ENCODE assay signal across 1 cellular context in genomic region chr2:160493227-160494028, GRCh38.
TF ChIP-seq lines count a peak whose summit lies in the region.

RBMS1 (minus strand) TSS chr2:160493807; CDS start chr2:160493363, 444 bp downstream.

TF ChIP-seq in HepG2, 621 proteins besides CTCF, POLR2A, EP300 and RAD21 (continued from another document and continues in another):
- TF ChIP-seq PATZ1 (CRISPR knock-in tag; IDR thresholded peaks at IDR 0.05) = peak; percentile 77; the same call in 1 of the 2 replicates
- TF ChIP-seq MED8 (CRISPR knock-in tag; IDR thresholded peaks at IDR 0.05; ENCODE audit: insufficient replicate concordance) = no peak
- TF ChIP-seq MTF2 (CRISPR knock-in tag; IDR thresholded peaks at IDR 0.05; ENCODE audit: borderline replicate concordance) = peak; percentile 24; the same call in 1 of the 2 replicates
- TF ChIP-seq ZNF782 (CRISPR knock-in tag; IDR thresholded peaks at IDR 0.05; ENCODE audit: borderline replicate concordance) = peak; percentile 73
- TF ChIP-seq ZNF282 (IDR thresholded peaks at IDR 0.05; ENCODE audit: partially characterized antibody) = no peak
- peak; percentile 80 for TF ChIP-seq CCDC6 (CRISPR knock-in tag; IDR thresholded peaks at IDR 0.05)
- 0 out of 2 replicates have a peak, but pooled peaks have one; percentile 12 for TF ChIP-seq ZNF333 (CRISPR knock-in tag; IDR thresholded peaks at IDR 0.05; ENCODE audit: borderline replicate concordance)
- TF ChIP-seq ZNF280B (CRISPR knock-in tag; IDR thresholded peaks at IDR 0.05; ENCODE audit: borderline replicate concordance) = peak; percentile 78; the same call in 1 of the 2 replicates
- peak; percentile 81; the same call in 1 of the 2 replicates for TF ChIP-seq GPN1 (CRISPR knock-in tag; IDR thresholded peaks at IDR 0.05; ENCODE audit: borderline replicate concordance)
- peak; percentile 6; the same call in 1 of the 2 replicates for TF ChIP-seq ETV5 (CRISPR knock-in tag; IDR thresholded peaks at IDR 0.05; ENCODE audit: borderline replicate concordance)
- no peak for TF ChIP-seq ZNF646 (CRISPR knock-in tag; IDR thresholded peaks at IDR 0.05)
- TF ChIP-seq DDIT3 (CRISPR knock-in tag; IDR thresholded peaks at IDR 0.05) = no peak
- no peak for TF ChIP-seq FIP1L1 (IDR thresholded peaks at IDR 0.05; ENCODE audit: borderline replicate concordance, insufficient read depth, low read depth, low read length)
- TF ChIP-seq TMF1 (CRISPR knock-in tag; IDR thresholded peaks at IDR 0.05; ENCODE audit: low read depth) = no peak
- TF ChIP-seq HDAC2 (CRISPR knock-in tag; IDR thresholded peaks at IDR 0.05) = 0 out of 2 replicates have a peak, but pooled peaks have one; percentile 1
- no peak for TF ChIP-seq MXI1 (IDR thresholded peaks at IDR 0.05; ENCODE audit: borderline replicate concordance, low read depth, low read length)
- TF ChIP-seq HMGXB4 (CRISPR knock-in tag; IDR thresholded peaks at IDR 0.05; ENCODE audit: borderline replicate concordance in 1 of 2, low read depth in 1 of 2) = no peak
- TF ChIP-seq SMAD3 (CRISPR knock-in tag; IDR thresholded peaks at IDR 0.05) = no peak
- TF ChIP-seq PREB (CRISPR knock-in tag; IDR thresholded peaks at IDR 0.05) = no peak
- no peak for TF ChIP-seq ZNF142 (CRISPR knock-in tag; IDR thresholded peaks at IDR 0.05)
- no peak for TF ChIP-seq SOX13 (IDR thresholded peaks at IDR 0.05)
- TF ChIP-seq SOX13 (CRISPR knock-in tag; conservative IDR thresholded peaks at IDR 0.05 in 1 of 2, IDR thresholded peaks at IDR 0.05 in 1 of 2) = peak in 1 of 2 experiments; percentile 46; a peak in 1 of 4 replicates
- no peak for TF ChIP-seq CHCHD3 (CRISPR knock-in tag; IDR thresholded peaks at IDR 0.05)
- TF ChIP-seq ZNF451 (CRISPR knock-in tag; IDR thresholded peaks at IDR 0.05) = no peak
- TF ChIP-seq SATB2 (CRISPR knock-in tag; IDR thresholded peaks at IDR 0.05) = 0 out of 2 replicates have a peak, but pooled peaks have one; percentile 26
- TF ChIP-seq ZNF879 (CRISPR knock-in tag; IDR thresholded peaks at IDR 0.05) = no peak
- no peak for TF ChIP-seq RORA (CRISPR knock-in tag; IDR thresholded peaks at IDR 0.05)
- TF ChIP-seq ZNF225 (CRISPR knock-in tag; IDR thresholded peaks at IDR 0.05) = no peak
- no peak for TF ChIP-seq STAT5B (CRISPR knock-in tag; IDR thresholded peaks at IDR 0.05)
- no peak for TF ChIP-seq MEF2D (CRISPR knock-in tag; IDR thresholded peaks at IDR 0.05)
- TF ChIP-seq NR2C2 (CRISPR knock-in tag; IDR thresholded peaks at IDR 0.05; ENCODE audit: borderline replicate concordance) = 0 out of 2 replicates have a peak, but pooled peaks have one; percentile 18
- no peak for TF ChIP-seq E2F1 (CRISPR knock-in tag; IDR thresholded peaks at IDR 0.05)
- 0 out of 2 replicates have a peak, but pooled peaks have one; percentile 1 for TF ChIP-seq ZNF564 (CRISPR knock-in tag; IDR thresholded peaks at IDR 0.05)
- peak; percentile 47; the same call in 1 of the 2 replicates for TF ChIP-seq THAP11 (CRISPR knock-in tag; IDR thresholded peaks at IDR 0.05)
- TF ChIP-seq NR2F2 (IDR thresholded peaks at IDR 0.05; ENCODE audit: borderline replicate concordance, low read depth) = no peak
- TF ChIP-seq ZNF678 (CRISPR knock-in tag; IDR thresholded peaks at IDR 0.05) = no peak
- TF ChIP-seq MBD4 (IDR thresholded peaks at IDR 0.05; ENCODE audit: borderline replicate concordance, low read length) = no peak
